In genomic region chr12:113271853-113272561, GRCh38 we compare ENCODE assay signal across 8 cellular contexts.
DNase-seq lines count a peak whose midpoint lies in the region; FAIRE-seq and TF ChIP-seq lines count a peak whose summit lies in the region.

No MANE protein-coding gene starts in this region.

- H3K4me1 ChIP-seq in muscle layer of duodenum (ENCODE audit: control insufficient read depth in 1 of 2, insufficient read depth in 2 of 2, low read length in 2 of 2) = peaks cover 14 to 15% of the 10 kb centered on the region in 2 donors

- TF ChIP-seq CTCF in AG10803 (conservative IDR thresholded peaks at IDR 0.05; ENCODE audit: low read length) (no peak), NB4 (IDR thresholded peaks at IDR 0.05; ENCODE audit: low read depth, low read length) (no peak)

- FAIRE-seq in urothelium cell line (lab: Jason Lieb, UNC) = no peak

- H3K27ac ChIP-seq in muscle layer of duodenum (ENCODE audit: low read length) = peak overlapping the region; percentile 67

- peaks cover 34 to 57% of the 10 kb centered on the region in 2 donors for H3K36me3 ChIP-seq in muscle layer of duodenum (ENCODE audit: control insufficient read depth in 1 of 2, insufficient read depth in 2 of 2, low read length in 2 of 2)

- TF ChIP-seq POLR2A in NB4 (IDR thresholded peaks at IDR 0.05; ENCODE audit: extremely low read depth, insufficient read length) = no peak

- no peaks in the 10 kb centered on the region for H3K27me3 ChIP-seq in muscle layer of duodenum (ENCODE audit: low read depth, low read length)

- H3K9me3 ChIP-seq in muscle layer of duodenum (ENCODE audit: control insufficient read depth in 1 of 2, low read length in 2 of 2) = no peaks in the 10 kb centered on the region

- peak overlapping the region; percentile 41 for H3K4me3 ChIP-seq in AG10803 (ENCODE audit: low read length)
- no peak overlapping the region for H3K4me3 ChIP-seq in NB4 (ENCODE audit: low read depth, low read length)
- H3K4me3 ChIP-seq in muscle layer of duodenum (ENCODE audit: low read depth in 1 of 2, low read length in 2 of 2) = no peak overlapping the region

- DNase-seq in AG10803 (ENCODE audit: low read depth) (peak; percentile 82), NB4 (ENCODE audit: low read depth) (peak; percentile 71), epidermal melanocyte (ENCODE audit: insufficient read length, low spot score) (peak; percentile 88), urothelium cell line (ENCODE audit: low spot score) (peak; percentile 64), DMS53 treated with DMSO at 0.1 percent for 48 hours (lab: John Stamatoyannopoulos, UW; ENCODE audit: unreplicated experiment) (no peak), LoVo (ENCODE audit: low spot score) (no peak)
- no peak for DNase-seq in activated effector memory CD4-positive, alpha-beta T cell treated with Interleukin-2 at 50 U/mL for 16 hours

Comparison
In these comparisons a context has a peak if more than half of its experiments do, and no peak if none do; other contexts are left out.
1. DNase-seq: peak in AG10803 (single experiment), NB4 (single experiment), epidermal melanocyte (single experiment) and urothelium cell line (single experiment); none in DMS53 treated with DMSO at 0.1 percent for 48 hours (single experiment), LoVo (single experiment) and activated effector memory CD4-positive, alpha-beta T cell treated with Interleukin-2 at 50 U/mL for 16 hours (single experiment).